Comparison of ENCODE assay signal across 9 cellular contexts in the genomic region with DNA sequence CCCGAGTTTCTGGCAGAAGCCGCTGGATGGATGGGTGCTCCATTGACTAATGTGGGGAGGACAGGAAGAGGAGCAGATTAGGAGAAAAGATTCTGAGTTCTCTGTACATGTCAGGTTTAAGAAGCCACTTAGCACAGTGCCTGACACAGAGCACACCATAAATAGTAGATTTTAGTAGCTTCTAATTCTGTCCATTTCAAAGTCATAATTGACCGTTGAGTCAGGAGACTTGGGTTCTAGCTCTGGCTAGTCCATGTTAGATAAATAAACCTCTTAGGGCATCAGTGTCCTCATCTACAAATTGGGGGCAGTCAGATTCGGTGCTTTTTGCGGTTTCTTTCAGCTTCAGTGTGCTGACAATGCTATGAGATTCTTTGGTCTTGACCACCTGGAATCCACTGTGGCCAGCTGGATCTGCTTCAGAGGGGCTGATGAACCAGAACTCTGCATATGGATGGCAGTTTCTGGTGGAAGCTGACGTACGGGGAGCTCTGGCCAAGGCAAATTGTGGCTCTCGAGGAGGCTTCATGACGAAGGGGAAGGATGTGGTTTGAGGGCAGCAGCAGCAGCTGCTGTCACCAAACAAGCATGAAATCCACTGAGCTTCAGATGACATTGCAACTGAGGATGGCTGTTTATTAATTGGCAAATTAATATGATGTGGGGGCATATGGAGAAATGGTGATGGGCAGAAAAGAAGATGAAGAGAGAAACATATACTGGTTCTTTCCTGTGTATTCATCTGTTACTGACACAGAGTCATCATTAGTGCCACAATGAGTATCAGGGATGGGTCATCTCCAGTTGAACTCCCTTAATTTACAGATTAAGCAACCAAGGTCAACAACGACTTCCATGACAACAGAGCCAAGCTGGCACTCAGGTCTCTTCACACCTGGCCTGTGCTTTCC.
DNase-seq lines count a peak whose midpoint lies in the region; ATAC-seq and TF ChIP-seq lines count a peak whose summit lies in the region.
"Had no signal": no experiment of that assay in that cellular context is flagged by ENCODE, and none has a peak within 500 bp of the region (broad histone marks: within the 10 kb centered on the region; RNA-seq: fewer than 3 reads in every experiment).

No MANE protein-coding gene starts in this region.

- no peak for TF ChIP-seq POLR2A in testis (IDR thresholded peaks at IDR 0.05)

- intact Hi-C loops in testis (cut with DNase I; ENCODE audit: low total_unique reads), result no loop called here

- 89 to 93% methylated on average over 10 of the region's 10 CpGs for WGBS in testis, 2 donors

- H3K4me3 ChIP-seq in cardiac fibroblast (replicated peaks in 1 of 2; ENCODE audit: low read depth in 2 of 2, low read length in 2 of 2) (no peak overlapping the region), testis (no peak overlapping the region)
- H3K4me3 ChIP-seq: lung had no signal

- no peaks in the 10 kb centered on the region for H3K27me3 ChIP-seq in testis

- TF ChIP-seq CTCF in cardiac fibroblast (IDR thresholded peaks at IDR 0.05; ENCODE audit: low read depth, low read length), result no peak
- no peak for TF ChIP-seq CTCF in testis (IDR thresholded peaks at IDR 0.05)

- H3K27ac ChIP-seq in testis, result no peak overlapping the region

- H3K9me3 ChIP-seq in testis, result no peaks in the 10 kb centered on the region

- DNase-seq in CMK (ENCODE audit: low read depth) (peak; percentile 40), T-helper 22 cell (ENCODE audit: low read depth) (peak; percentile 61), cardiac fibroblast (ENCODE audit: low read depth in 2 of 2) (peak; percentile 40 to 74), SK-N-DZ (ENCODE audit: low spot score) (no peak), testis (no peak)
- DNase-seq in stimulated activated CD4-positive, alpha-beta T cell treated with anti-CD3 and anti-CD28 coated beads, Interleukin-12 subunit alpha, Interleukin-12 subunit beta, amount 100 ng/mL, for 48 hours (ENCODE audit: low read depth in 2 of 3, low spot score in 1 of 3), result peak; percentile 35 to 37 (median 36)

- no peaks in the 10 kb centered on the region for H3K36me3 ChIP-seq in testis (ENCODE audit: low read depth, missing control alignments)

- peaks cover 4% of the 10 kb centered on the region for H3K4me1 ChIP-seq in testis

- ATAC-seq in GM19467 (IDR thresholded peaks at IDR 0.05; ENCODE audit: unreplicated experiment) (peak; percentile 95), HG03575 (IDR thresholded peaks at IDR 0.05; ENCODE audit: extremely low read depth, insufficient number of reproducible peaks, low FRiP score, unreplicated experiment) (peak; percentile 83)

Comparison
In these comparisons a context has a peak if more than half of its experiments do, and no peak if none do; other contexts are left out.
1. DNase-seq: peak in CMK (single experiment), T-helper 22 cell (single experiment), cardiac fibroblast (2 of 2) and stimulated activated CD4-positive, alpha-beta T cell treated with anti-CD3 and anti-CD28 coated beads, Interleukin-12 subunit alpha, Interleukin-12 subunit beta, amount 100 ng/mL, for 48 hours (3 of 3); none in SK-N-DZ (single experiment) and testis (single experiment).